In genomic region chr2:176779917-176780316, GRCh38 we compare ENCODE assay signal across 25 cellular contexts.
"Had no signal": no experiment of that assay in that cellular context is flagged by ENCODE, and none has a peak within 500 bp of the region (broad histone marks: within the 10 kb centered on the region; RNA-seq: fewer than 3 reads in every experiment).

No MANE protein-coding gene starts in this region.

- H3K9me3 ChIP-seq: esophagus muscularis mucosa, gastroesophageal sphincter, mucosa of descending colon, prostate gland, right atrium auricular region, sigmoid colon, testis, tibial artery, upper lobe of left lung had no signal

- H3K4me2 ChIP-seq: hepatocyte had no signal

- H3K27ac ChIP-seq: esophagus muscularis mucosa, foreskin keratinocyte, gastroesophageal sphincter, heart left ventricle, hepatocyte, prostate gland, right atrium auricular region, sigmoid colon, testis, tibial artery, upper lobe of left lung had no signal

- H3K36me3 Mint-ChIP-seq: stimulated activated effector memory CD8-positive, alpha-beta T cell treated with anti-CD3 and anti-CD28 coated beads, Interleukin-12 subunit alpha, Interleukin-12 subunit beta, amount 100 ng/mL, for 72 hours had no signal

- H2AFZ ChIP-seq: hepatocyte had no signal

- ATAC-seq: foreskin keratinocyte; gastroesophageal sphincter; heart left ventricle; left lobe of liver; mucosa of descending colon; stimulated activated effector memory CD8-positive, alpha-beta T cell treated with anti-CD3 and anti-CD28 coated beads, Interleukin-12 subunit alpha, Interleukin-12 subunit beta, amount 100 ng/mL, for 72 hours; stimulated activated naive CD8-positive, alpha-beta T cell treated with anti-CD3 and anti-CD28 coated beads, Interleukin-15, Interleukin-2, amounts not matched to agents 100 U/mL and 50 U/mL, for 24 hours had no signal

- H3K27ac Mint-ChIP-seq: memory B cell; nephron progenitor cell; stimulated activated effector memory CD8-positive, alpha-beta T cell treated with anti-CD3 and anti-CD28 coated beads, Interleukin-12 subunit alpha, Interleukin-12 subunit beta, amount 100 ng/mL, for 72 hours had no signal

- H3K4me3 ChIP-seq: esophagus muscularis mucosa, gastroesophageal sphincter, heart left ventricle, hepatocyte, lung, mucosa of descending colon, prostate gland, right atrium auricular region, sigmoid colon, testis, tibial artery, upper lobe of left lung had no signal

- H3K36me3 ChIP-seq: esophagus muscularis mucosa, gastroesophageal sphincter, heart left ventricle, prostate gland, right atrium auricular region, sigmoid colon, tibial artery, upper lobe of left lung had no signal

- H3K4me1 ChIP-seq: foreskin keratinocyte, gastroesophageal sphincter, prostate gland, right atrium auricular region, sigmoid colon, testis, upper lobe of left lung had no signal

- DNase-seq: effector memory CD4-positive, alpha-beta T cell; foreskin keratinocyte; heart left ventricle; kidney; mucosa of descending colon; naive B cell; nephron progenitor cell; nucleus accumbens; sigmoid colon; stimulated activated CD4-positive, alpha-beta T cell treated with anti-CD3 and anti-CD28 coated beads, Interleukin-2, amount 100 ng/mL, for 24 hours; stimulated activated CD4-positive, alpha-beta T cell treated with anti-CD3 and anti-CD28 coated beads, Interleukin-4, amount 100 ng/mL, for 24 hours; stimulated activated naive CD8-positive, alpha-beta T cell treated with anti-CD3 and anti-CD28 coated beads, Interleukin-15, Interleukin-2, amounts not matched to agents 100 U/mL and 50 U/mL, for 24 hours; substantia nigra; testis; tibial artery; upper lobe of left lung had no signal

- H3K27me3 ChIP-seq: esophagus muscularis mucosa, foreskin keratinocyte, gastroesophageal sphincter, heart left ventricle, hepatocyte, right atrium auricular region, sigmoid colon, testis, tibial artery, upper lobe of left lung had no signal

- H3K4me3 Mint-ChIP-seq: memory B cell; naive B cell; nephron progenitor cell; stimulated activated effector memory CD8-positive, alpha-beta T cell treated with anti-CD3 and anti-CD28 coated beads, Interleukin-12 subunit alpha, Interleukin-12 subunit beta, amount 100 ng/mL, for 72 hours had no signal

- H3K79me2 ChIP-seq: hepatocyte had no signal
